In the genomic region with DNA sequence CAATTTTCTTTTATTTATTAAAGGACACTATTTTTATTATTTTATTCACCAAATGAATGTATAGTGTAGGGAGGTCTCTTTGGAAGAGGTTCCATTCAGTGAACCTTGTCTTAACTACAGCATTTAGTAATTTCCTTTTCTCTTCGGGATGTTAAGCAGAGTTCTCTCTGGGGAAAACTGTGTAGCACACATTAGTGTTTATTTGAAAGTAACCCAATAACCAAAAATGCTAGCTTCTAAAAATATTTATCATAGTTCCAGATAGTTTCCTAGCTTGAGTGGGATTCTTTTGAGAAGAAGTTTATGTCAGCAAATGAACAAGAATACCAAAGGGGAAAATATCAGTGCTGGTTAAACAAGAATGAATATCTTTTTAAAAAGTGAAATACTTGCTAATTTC, we compare ENCODE assay signal across 21 cellular contexts.
DNase-seq lines count a peak whose midpoint lies in the region; ATAC-seq and TF ChIP-seq lines count a peak whose summit lies in the region.
"Had no signal": no experiment of that assay in that cellular context is flagged by ENCODE, and none has a peak within 500 bp of the region (broad histone marks: within the 10 kb centered on the region; RNA-seq: fewer than 3 reads in every experiment).

No MANE protein-coding gene starts in this region.

- H3K9me3 ChIP-seq in DOHH2 (ENCODE audit: control insufficient read depth, insufficient read depth, low read length) (no peaks in the 10 kb centered on the region), OCI-LY7 (ENCODE audit: low read length) (no peaks in the 10 kb centered on the region), gastrocnemius medialis (no peaks in the 10 kb centered on the region)
- H3K9me3 ChIP-seq: BE2C, right lobe of liver had no signal

- H3K27me3 ChIP-seq in DOHH2 (ENCODE audit: control insufficient read depth, low read length) (no peaks in the 10 kb centered on the region), gastrocnemius medialis (no peaks in the 10 kb centered on the region)
- H3K27me3 ChIP-seq: BE2C, brain microvascular endothelial cell, right lobe of liver had no signal

- peak overlapping the region; percentile 8; the same call in 1 of the 2 replicates for H3K27ac ChIP-seq in DOHH2 (ENCODE audit: low read depth, low read length)
- no peak overlapping the region for H3K27ac ChIP-seq in OCI-LY7 (ENCODE audit: low read depth, low read length, poor library complexity, severe bottlenecking)
- peak overlapping the region in 3 of 4 donors; percentile 24 to 38 (median 30) for H3K27ac ChIP-seq in gastrocnemius medialis
- H3K27ac ChIP-seq: brain microvascular endothelial cell, epithelial cell of prostate, right lobe of liver had no signal

- peaks cover 25% of the 10 kb centered on the region for H3F3A ChIP-seq in DOHH2 (ENCODE audit: control insufficient read depth, insufficient read depth)

- H3K36me3 ChIP-seq in DOHH2 (ENCODE audit: control insufficient read depth, low read length) (peaks cover 24% of the 10 kb centered on the region), OCI-LY7 (ENCODE audit: insufficient read depth, low read length) (peaks cover 39% of the 10 kb centered on the region; the same call in 1 of the 2 replicates), gastrocnemius medialis (no peaks in the 10 kb centered on the region)
- H3K36me3 ChIP-seq: BE2C had no signal

- H4K20me1 ChIP-seq in DOHH2 (ENCODE audit: control insufficient read depth, insufficient read depth, low read depth, low read length) (peaks cover 12% of the 10 kb centered on the region; the same call in 1 of the 2 replicates), OCI-LY7 (ENCODE audit: insufficient read depth, low read length) (peaks cover 10% of the 10 kb centered on the region)

- peaks cover 75% of the 10 kb centered on the region for H3K79me2 ChIP-seq in DOHH2 (ENCODE audit: control insufficient read depth, low read length)
- peaks cover 78% of the 10 kb centered on the region for H3K79me2 ChIP-seq in OCI-LY7 (ENCODE audit: insufficient read depth, low read depth, low read length)

- intact Hi-C loops in OCI-LY7 (cut with micrococcal nuclease; ENCODE audit: unreplicated experiment): no loop called here
- intact Hi-C loops in gastrocnemius medialis (cut with DNase I; ENCODE audit: low total_unique reads): loop anchor here (5.0 kb wide), 1 partner anchor 60 kb away; no protein-coding TSS in a partner anchor

- H3K9me2 ChIP-seq in DOHH2 (replicated peaks; ENCODE audit: control insufficient read depth, low read length) (no peaks in the 10 kb centered on the region), OCI-LY7 (ENCODE audit: insufficient read depth, low read length) (no peaks in the 10 kb centered on the region)

- H3K4me2 ChIP-seq in DOHH2 (ENCODE audit: low read length): peak overlapping the region; percentile 52
- peak overlapping the region; percentile 28 for H3K4me2 ChIP-seq in OCI-LY7 (ENCODE audit: low read length)

- H3K4me3 ChIP-seq in DOHH2 (ENCODE audit: low read length) (peak overlapping the region; percentile 24), OCI-LY7 (ENCODE audit: low read depth, low read length, poor library complexity, severe bottlenecking) (no peak overlapping the region), gastrocnemius medialis (no peak overlapping the region)
- H3K4me3 ChIP-seq: right lobe of liver had no signal

- no peak for DNase-seq in OCI-LY7 (ENCODE audit: low spot score)
- DNase-seq in fibroblast of gingiva (ENCODE audit: low read depth): peak; percentile 78
- DNase-seq in gastrocnemius medialis: no peak
- no peak for DNase-seq in NCI-H1694 (lab: John Stamatoyannopoulos, UW)
- DNase-seq: activated CD4-positive, alpha-beta T cell treated with anti-CD3 and anti-CD28 coated beads for 4 hours; activated naive CD8-positive, alpha-beta T cell treated with anti-CD3 and anti-CD28 coated beads, Interleukin-2, amount 50 U/mL, for 24 hours; BE2C; brain microvascular endothelial cell; NCI-H1417 treated with DMSO at 0.1 percent for 48 hours; NCI-H2171 treated with DMSO at 0.1 percent for 48 hours; NCI-H748 treated with DMSO at 0.1 percent for 48 hours; PC-3; right lobe of liver; stimulated activated CD4-positive, alpha-beta T cell treated with anti-CD3 and anti-CD28 coated beads, Interleukin-2, amount 100 ng/mL, for 24 hours; stimulated activated naive CD8-positive, alpha-beta T cell treated with anti-CD3 and anti-CD28 coated beads, Interleukin-15, Interleukin-2, amounts not matched to agents 100 U/mL and 50 U/mL, for 24 hours had no signal

- TF ChIP-seq CTCF in DOHH2 (IDR thresholded peaks at IDR 0.05; ENCODE audit: low read depth, low read length, poor library complexity, severe bottlenecking) (no peak), OCI-LY7 (conservative IDR thresholded peaks at IDR 0.05; ENCODE audit: low read length) (no peak), gastrocnemius medialis (IDR thresholded peaks at IDR 0.05 in 4 of 5, conservative IDR thresholded peaks at IDR 0.05 in 1 of 5) (no peak)

- CTCF ChIA-PET in OCI-LY7 (lab: Charles Lee; ENCODE audit: unreplicated experiment): no interaction called here

- H2AFZ ChIP-seq in OCI-LY7 (ENCODE audit: low read length): no peak overlapping the region

- TF ChIP-seq POLR2A in gastrocnemius medialis (IDR thresholded peaks at IDR 0.05): no peak

- BruUV-seq in OCI-LY7 (replicated peaks; lab: Mats Ljungman, UMichigan): no TSS peak

- ATAC-seq in gastrocnemius medialis (no peak), GM21717 (IDR thresholded peaks at IDR 0.05; ENCODE audit: unreplicated experiment) (no peak), GM18511 (IDR thresholded peaks at IDR 0.05; ENCODE audit: unreplicated experiment) (no peak), HG02938 (IDR thresholded peaks at IDR 0.05; ENCODE audit: unreplicated experiment) (no peak)
- ATAC-seq: activated naive CD8-positive, alpha-beta T cell treated with anti-CD3 and anti-CD28 coated beads, Interleukin-2, amount 50 U/mL, for 24 hours; left lobe of liver; PC-3; right lobe of liver; stimulated activated naive CD8-positive, alpha-beta T cell treated with anti-CD3 and anti-CD28 coated beads, Interleukin-15, Interleukin-2, amounts not matched to agents 100 U/mL and 50 U/mL, for 24 hours had no signal

- H3K4me1 ChIP-seq in DOHH2 (ENCODE audit: control insufficient read depth, low read length) (peaks cover 79% of the 10 kb centered on the region), OCI-LY7 (ENCODE audit: insufficient read depth, low read length, poor library complexity, severe bottlenecking) (peaks cover 51% of the 10 kb centered on the region), gastrocnemius medialis (peaks cover 0 to 25% of the 10 kb centered on the region in 2 donors)

- POLR2A ChIA-PET in OCI-LY7 (lab: Charles Lee): interaction anchor here (0.6 to 1.3 kb wide), 4 partner anchors 10 to 159 kb away, joined by 3 to 6 read pairs (median 4); no protein-coding TSS in a partner anchor

- in situ Hi-C loops in gastrocnemius medialis (cut with MboI; ENCODE audit: low sequenced_read_pairs in 4 of 4): no loop called here
